ENCODE assay signal across 1 cellular context in the genomic region with DNA sequence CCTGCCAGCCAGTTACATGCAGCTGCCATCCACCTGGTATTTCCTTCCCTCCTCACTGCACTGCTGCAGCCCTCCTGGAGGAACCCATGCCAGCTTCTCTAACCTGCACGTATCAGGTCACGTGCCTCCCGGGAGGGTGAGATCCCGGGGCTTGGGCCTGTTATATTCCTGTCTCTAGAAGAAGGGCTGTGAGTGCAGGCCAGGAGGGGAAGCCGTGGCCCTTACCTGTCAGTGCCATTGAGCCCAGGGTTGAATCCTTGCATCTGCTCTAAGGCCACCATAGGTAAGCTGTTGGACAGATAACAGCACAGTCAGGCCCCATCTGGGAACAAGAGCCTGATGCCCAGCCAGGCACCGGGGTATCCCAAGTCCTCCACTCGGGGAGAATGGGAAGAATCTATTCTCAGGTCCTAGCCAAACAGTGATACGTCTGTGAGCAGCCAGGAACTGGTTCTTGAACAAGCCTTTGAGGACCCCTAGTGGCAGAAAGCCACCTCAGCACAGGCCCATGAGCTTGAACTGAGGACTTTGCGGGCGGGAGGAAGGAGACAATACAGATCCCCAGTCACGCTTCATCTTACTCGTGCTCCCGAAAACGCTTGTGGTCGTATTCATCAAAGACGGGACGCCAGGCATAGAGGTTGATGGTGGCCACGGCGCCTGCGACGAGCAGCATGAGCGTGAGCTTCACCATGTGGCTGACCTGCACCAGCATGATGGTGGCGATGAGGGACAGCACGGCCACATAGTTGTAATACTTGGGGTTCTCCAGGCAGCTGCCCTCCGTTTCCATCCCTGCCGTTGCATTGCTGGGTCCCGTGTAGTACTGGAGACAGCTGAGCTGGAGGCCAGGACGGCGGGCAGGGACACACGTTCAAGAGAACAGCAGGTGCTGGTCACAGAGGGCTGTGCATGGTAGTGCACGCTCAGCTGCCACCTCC.
TF ChIP-seq lines count a peak whose summit lies in the region.

No MANE protein-coding gene starts in this region.

TF ChIP-seq in HepG2, 621 proteins besides CTCF, POLR2A, EP300 and RAD21 (continued from another document and continues in another):
- TF ChIP-seq, protein P1, sequence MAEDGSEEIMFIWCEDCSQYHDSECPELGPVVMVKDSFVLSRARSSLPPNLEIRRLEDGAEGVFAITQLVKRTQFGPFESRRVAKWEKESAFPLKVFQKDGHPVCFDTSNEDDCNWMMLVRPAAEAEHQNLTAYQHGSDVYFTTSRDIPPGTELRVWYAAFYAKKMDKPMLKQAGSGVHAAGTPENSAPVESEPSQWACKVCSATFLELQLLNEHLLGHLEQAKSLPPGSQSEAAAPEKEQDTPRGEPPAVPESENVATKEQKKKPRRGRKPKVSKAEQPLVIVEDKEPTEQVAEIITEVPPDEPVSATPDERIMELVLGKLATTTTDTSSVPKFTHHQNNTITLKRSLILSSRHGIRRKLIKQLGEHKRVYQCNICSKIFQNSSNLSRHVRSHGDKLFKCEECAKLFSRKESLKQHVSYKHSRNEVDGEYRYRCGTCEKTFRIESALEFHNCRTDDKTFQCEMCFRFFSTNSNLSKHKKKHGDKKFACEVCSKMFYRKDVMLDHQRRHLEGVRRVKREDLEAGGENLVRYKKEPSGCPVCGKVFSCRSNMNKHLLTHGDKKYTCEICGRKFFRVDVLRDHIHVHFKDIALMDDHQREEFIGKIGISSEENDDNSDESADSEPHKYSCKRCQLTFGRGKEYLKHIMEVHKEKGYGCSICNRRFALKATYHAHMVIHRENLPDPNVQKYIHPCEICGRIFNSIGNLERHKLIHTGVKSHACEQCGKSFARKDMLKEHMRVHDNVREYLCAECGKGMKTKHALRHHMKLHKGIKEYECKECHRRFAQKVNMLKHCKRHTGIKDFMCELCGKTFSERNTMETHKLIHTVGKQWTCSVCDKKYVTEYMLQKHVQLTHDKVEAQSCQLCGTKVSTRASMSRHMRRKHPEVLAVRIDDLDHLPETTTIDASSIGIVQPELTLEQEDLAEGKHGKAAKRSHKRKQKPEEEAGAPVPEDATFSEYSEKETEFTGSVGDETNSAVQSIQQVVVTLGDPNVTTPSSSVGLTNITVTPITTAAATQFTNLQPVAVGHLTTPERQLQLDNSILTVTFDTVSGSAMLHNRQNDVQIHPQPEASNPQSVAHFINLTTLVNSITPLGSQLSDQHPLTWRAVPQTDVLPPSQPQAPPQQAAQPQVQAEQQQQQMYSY (CRISPR knock-in tag; IDR thresholded peaks at IDR 0.05): no peak
- peak; percentile 54; the same call in 1 of the 2 replicates for TF ChIP-seq KDM5B (CRISPR knock-in tag; IDR thresholded peaks at IDR 0.05; ENCODE audit: borderline replicate concordance)
- TF ChIP-seq, protein P2, sequence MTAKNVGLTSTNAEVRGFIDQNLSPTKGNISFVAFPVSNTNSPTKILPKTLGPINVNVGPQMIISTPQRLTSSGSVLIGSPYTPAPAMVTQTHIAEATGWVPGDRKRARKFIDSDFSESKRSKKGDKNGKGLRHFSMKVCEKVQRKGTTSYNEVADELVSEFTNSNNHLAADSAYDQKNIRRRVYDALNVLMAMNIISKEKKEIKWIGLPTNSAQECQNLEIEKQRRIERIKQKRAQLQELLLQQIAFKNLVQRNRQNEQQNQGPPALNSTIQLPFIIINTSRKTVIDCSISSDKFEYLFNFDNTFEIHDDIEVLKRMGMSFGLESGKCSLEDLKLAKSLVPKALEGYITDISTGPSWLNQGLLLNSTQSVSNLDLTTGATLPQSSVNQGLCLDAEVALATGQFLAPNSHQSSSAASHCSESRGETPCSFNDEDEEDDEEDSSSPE (CRISPR knock-in tag; IDR thresholded peaks at IDR 0.05): peak; percentile 30; the same call in 1 of the 2 replicates
- TF ChIP-seq, protein P3, sequence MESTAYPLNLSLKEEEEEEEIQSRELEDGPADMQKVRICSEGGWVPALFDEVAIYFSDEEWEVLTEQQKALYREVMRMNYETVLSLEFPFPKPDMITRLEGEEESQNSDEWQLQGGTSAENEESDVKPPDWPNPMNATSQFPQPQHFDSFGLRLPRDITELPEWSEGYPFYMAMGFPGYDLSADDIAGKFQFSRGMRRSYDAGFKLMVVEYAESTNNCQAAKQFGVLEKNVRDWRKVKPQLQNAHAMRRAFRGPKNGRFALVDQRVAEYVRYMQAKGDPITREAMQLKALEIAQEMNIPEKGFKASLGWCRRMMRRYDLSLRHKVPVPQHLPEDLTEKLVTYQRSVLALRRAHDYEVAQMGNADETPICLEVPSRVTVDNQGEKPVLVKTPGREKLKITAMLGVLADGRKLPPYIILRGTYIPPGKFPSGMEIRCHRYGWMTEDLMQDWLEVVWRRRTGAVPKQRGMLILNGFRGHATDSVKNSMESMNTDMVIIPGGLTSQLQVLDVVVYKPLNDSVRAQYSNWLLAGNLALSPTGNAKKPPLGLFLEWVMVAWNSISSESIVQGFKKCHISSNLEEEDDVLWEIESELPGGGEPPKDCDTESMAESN (CRISPR knock-in tag; conservative IDR thresholded peaks at IDR 0.05): no peak
- TF ChIP-seq ONECUT2 (CRISPR knock-in tag; IDR thresholded peaks at IDR 0.05): no peak
- TF ChIP-seq ZFYVE20 (CRISPR knock-in tag; IDR thresholded peaks at IDR 0.05; ENCODE audit: borderline replicate concordance, low read depth): no peak
- no peak for TF ChIP-seq NFRKB (IDR thresholded peaks at IDR 0.05)
- peak; percentile 41; the same call in 1 of the 2 replicates for TF ChIP-seq ZNF331 (CRISPR knock-in tag; IDR thresholded peaks at IDR 0.05)
- TF ChIP-seq ZFP36L1 (CRISPR knock-in tag; IDR thresholded peaks at IDR 0.05): no peak
- TF ChIP-seq SNAI1 (CRISPR knock-in tag; IDR thresholded peaks at IDR 0.05; ENCODE audit: borderline replicate concordance): no peak
- no peak for TF ChIP-seq STAT5B (CRISPR knock-in tag; IDR thresholded peaks at IDR 0.05)
- TF ChIP-seq DPF2 (CRISPR knock-in tag; IDR thresholded peaks at IDR 0.05; ENCODE audit: borderline replicate concordance, low read depth): no peak
- TF ChIP-seq GLI4 (CRISPR knock-in tag; IDR thresholded peaks at IDR 0.05; ENCODE audit: borderline replicate concordance): no peak
- no peak for TF ChIP-seq ZC3H4 (CRISPR knock-in tag; IDR thresholded peaks at IDR 0.05; ENCODE audit: borderline replicate concordance)
- TF ChIP-seq PHB2 (IDR thresholded peaks at IDR 0.05; ENCODE audit: partially characterized antibody): no peak
- no peak for TF ChIP-seq TBX3 (IDR thresholded peaks at IDR 0.05; ENCODE audit: borderline replicate concordance)
- TF ChIP-seq AGO1 (IDR thresholded peaks at IDR 0.05; ENCODE audit: low read depth, low read length, poor library complexity, severe bottlenecking): no peak
- no peak for TF ChIP-seq CEBPB (IDR thresholded peaks at IDR 0.05; ENCODE audit: borderline replicate concordance, low read depth, low read length)
- no peak for TF ChIP-seq ATF7 (IDR thresholded peaks at IDR 0.05)
- peak; percentile 63; the same call in 1 of the 2 replicates for TF ChIP-seq ATF7 (CRISPR knock-in tag; IDR thresholded peaks at IDR 0.05)
- no peak for TF ChIP-seq FOXP1 (IDR thresholded peaks at IDR 0.05)
- no peak for TF ChIP-seq FOXP1 (CRISPR knock-in tag; IDR thresholded peaks at IDR 0.05)
- TF ChIP-seq ZNF234 (CRISPR knock-in tag; conservative IDR thresholded peaks at IDR 0.05): no peak
- TF ChIP-seq ZNF720 (CRISPR knock-in tag; IDR thresholded peaks at IDR 0.05): no peak
- TF ChIP-seq RORA (CRISPR knock-in tag; IDR thresholded peaks at IDR 0.05): no peak
- no peak for TF ChIP-seq ZNF124 (CRISPR knock-in tag; IDR thresholded peaks at IDR 0.05)
- no peak for TF ChIP-seq ZFP36L2 (CRISPR knock-in tag; IDR thresholded peaks at IDR 0.05)
- no peak for TF ChIP-seq SCMH1 (CRISPR knock-in tag; IDR thresholded peaks at IDR 0.05; ENCODE audit: borderline replicate concordance)
- TF ChIP-seq ZNF768 (CRISPR knock-in tag; IDR thresholded peaks at IDR 0.05): 0 out of 2 replicates have a peak, but pooled peaks have one; percentile 46
- TF ChIP-seq ZNF30 (CRISPR knock-in tag; IDR thresholded peaks at IDR 0.05): no peak
- no peak for TF ChIP-seq SNRNP70 (IDR thresholded peaks at IDR 0.05; ENCODE audit: low read depth, low read length)
- no peak for TF ChIP-seq SUZ12 (IDR thresholded peaks at IDR 0.05; ENCODE audit: low read depth, low read length)
- TF ChIP-seq ZNF282 (IDR thresholded peaks at IDR 0.05; ENCODE audit: partially characterized antibody): no peak
- TF ChIP-seq CBFB (CRISPR knock-in tag; IDR thresholded peaks at IDR 0.05): no peak
- TF ChIP-seq, protein P4, sequence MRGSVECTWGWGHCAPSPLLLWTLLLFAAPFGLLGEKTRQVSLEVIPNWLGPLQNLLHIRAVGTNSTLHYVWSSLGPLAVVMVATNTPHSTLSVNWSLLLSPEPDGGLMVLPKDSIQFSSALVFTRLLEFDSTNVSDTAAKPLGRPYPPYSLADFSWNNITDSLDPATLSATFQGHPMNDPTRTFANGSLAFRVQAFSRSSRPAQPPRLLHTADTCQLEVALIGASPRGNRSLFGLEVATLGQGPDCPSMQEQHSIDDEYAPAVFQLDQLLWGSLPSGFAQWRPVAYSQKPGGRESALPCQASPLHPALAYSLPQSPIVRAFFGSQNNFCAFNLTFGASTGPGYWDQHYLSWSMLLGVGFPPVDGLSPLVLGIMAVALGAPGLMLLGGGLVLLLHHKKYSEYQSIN (CRISPR knock-in tag; IDR thresholded peaks at IDR 0.05; ENCODE audit: borderline replicate concordance): no peak
- TF ChIP-seq, protein P5, sequence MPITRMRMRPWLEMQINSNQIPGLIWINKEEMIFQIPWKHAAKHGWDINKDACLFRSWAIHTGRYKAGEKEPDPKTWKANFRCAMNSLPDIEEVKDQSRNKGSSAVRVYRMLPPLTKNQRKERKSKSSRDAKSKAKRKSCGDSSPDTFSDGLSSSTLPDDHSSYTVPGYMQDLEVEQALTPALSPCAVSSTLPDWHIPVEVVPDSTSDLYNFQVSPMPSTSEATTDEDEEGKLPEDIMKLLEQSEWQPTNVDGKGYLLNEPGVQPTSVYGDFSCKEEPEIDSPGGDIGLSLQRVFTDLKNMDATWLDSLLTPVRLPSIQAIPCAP (CRISPR knock-in tag; IDR thresholded peaks at IDR 0.05; ENCODE audit: low read depth): no peak
- no peak for TF ChIP-seq KLF12 (CRISPR knock-in tag; IDR thresholded peaks at IDR 0.05; ENCODE audit: borderline replicate concordance)
- TF ChIP-seq ZNF484 (CRISPR knock-in tag; IDR thresholded peaks at IDR 0.05; ENCODE audit: borderline replicate concordance, low read depth): no peak
- TF ChIP-seq ZFP37 (CRISPR knock-in tag; IDR thresholded peaks at IDR 0.05; ENCODE audit: borderline replicate concordance): 0 out of 2 replicates have a peak, but pooled peaks have one; percentile 25
- no peak for TF ChIP-seq ZSCAN25 (CRISPR knock-in tag; IDR thresholded peaks at IDR 0.05)
- no peak for TF ChIP-seq IKZF1 (IDR thresholded peaks at IDR 0.05)
- no peak for TF ChIP-seq FLYWCH1 (CRISPR knock-in tag; IDR thresholded peaks at IDR 0.05)
- TF ChIP-seq GTF2F1 (IDR thresholded peaks at IDR 0.05; ENCODE audit: low read length): no peak
- no peak for TF ChIP-seq SMYD3 (CRISPR knock-in tag; IDR thresholded peaks at IDR 0.05)
- TF ChIP-seq TEAD3 (CRISPR knock-in tag; optimal IDR thresholded peaks at IDR 0.05; ENCODE audit: borderline replicate concordance): peak; percentile 60
- TF ChIP-seq NFKBIZ (CRISPR knock-in tag; IDR thresholded peaks at IDR 0.05): 0 out of 2 replicates have a peak, but pooled peaks have one; percentile 39
- TF ChIP-seq ZNF572 (CRISPR knock-in tag; IDR thresholded peaks at IDR 0.05): no peak; the same call in 1 of the 2 replicates
- no peak for TF ChIP-seq ZBTB42 (CRISPR knock-in tag; IDR thresholded peaks at IDR 0.05)
- TF ChIP-seq, protein P6, sequence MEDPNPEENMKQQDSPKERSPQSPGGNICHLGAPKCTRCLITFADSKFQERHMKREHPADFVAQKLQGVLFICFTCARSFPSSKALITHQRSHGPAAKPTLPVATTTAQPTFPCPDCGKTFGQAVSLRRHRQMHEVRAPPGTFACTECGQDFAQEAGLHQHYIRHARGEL (CRISPR knock-in tag; IDR thresholded peaks at IDR 0.05): no peak
- TF ChIP-seq, protein P7, sequence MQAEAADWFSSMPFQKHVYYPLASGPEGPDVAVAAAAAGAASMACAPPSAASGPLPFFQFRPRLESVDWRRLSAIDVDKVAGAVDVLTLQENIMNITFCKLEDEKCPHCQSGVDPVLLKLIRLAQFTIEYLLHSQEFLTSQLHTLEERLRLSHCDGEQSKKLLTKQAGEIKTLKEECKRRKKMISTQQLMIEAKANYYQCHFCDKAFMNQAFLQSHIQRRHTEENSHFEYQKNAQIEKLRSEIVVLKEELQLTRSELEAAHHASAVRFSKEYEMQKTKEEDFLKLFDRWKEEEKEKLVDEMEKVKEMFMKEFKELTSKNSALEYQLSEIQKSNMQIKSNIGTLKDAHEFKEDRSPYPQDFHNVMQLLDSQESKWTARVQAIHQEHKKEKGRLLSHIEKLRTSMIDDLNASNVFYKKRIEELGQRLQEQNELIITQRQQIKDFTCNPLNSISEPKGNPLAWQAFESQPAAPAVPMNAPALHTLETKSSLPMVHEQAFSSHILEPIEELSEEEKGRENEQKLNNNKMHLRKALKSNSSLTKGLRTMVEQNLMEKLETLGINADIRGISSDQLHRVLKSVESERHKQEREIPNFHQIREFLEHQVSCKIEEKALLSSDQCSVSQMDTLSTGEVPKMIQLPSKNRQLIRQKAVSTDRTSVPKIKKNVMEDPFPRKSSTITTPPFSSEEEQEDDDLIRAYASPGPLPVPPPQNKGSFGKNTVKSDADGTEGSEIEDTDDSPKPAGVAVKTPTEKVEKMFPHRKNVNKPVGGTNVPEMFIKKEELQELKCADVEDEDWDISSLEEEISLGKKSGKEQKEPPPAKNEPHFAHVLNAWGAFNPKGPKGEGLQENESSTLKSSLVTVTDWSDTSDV (CRISPR knock-in tag; IDR thresholded peaks at IDR 0.05): peak; percentile 55; the same call in 1 of the 2 replicates
- TF ChIP-seq ZNF773 (CRISPR knock-in tag; IDR thresholded peaks at IDR 0.05; ENCODE audit: borderline replicate concordance): no peak
- TF ChIP-seq, protein P8, sequence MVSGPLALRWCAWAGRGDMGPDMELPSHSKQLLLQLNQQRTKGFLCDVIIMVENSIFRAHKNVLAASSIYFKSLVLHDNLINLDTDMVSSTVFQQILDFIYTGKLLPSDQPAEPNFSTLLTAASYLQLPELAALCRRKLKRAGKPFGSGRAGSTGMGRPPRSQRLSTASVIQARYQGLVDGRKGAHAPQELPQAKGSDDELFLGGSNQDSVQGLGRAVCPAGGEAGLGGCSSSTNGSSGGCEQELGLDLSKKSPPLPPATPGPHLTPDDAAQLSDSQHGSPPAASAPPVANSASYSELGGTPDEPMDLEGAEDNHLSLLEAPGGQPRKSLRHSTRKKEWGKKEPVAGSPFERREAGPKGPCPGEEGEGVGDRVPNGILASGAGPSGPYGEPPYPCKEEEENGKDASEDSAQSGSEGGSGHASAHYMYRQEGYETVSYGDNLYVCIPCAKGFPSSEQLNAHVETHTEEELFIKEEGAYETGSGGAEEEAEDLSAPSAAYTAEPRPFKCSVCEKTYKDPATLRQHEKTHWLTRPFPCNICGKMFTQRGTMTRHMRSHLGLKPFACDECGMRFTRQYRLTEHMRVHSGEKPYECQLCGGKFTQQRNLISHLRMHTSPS (CRISPR knock-in tag; IDR thresholded peaks at IDR 0.05; ENCODE audit: low read depth): no peak
- no peak for TF ChIP-seq ZMYM2 (CRISPR knock-in tag; IDR thresholded peaks at IDR 0.05)
- no peak for TF ChIP-seq KDM6A (CRISPR knock-in tag; IDR thresholded peaks at IDR 0.05; ENCODE audit: low read depth)
- no peak for TF ChIP-seq SNAPC2 (CRISPR knock-in tag; IDR thresholded peaks at IDR 0.05)
- no peak for TF ChIP-seq ZNF660 (CRISPR knock-in tag; IDR thresholded peaks at IDR 0.05; ENCODE audit: borderline replicate concordance, low read depth)
